Comparison of ENCODE assay signal across 12 cellular contexts in the genomic region with DNA sequence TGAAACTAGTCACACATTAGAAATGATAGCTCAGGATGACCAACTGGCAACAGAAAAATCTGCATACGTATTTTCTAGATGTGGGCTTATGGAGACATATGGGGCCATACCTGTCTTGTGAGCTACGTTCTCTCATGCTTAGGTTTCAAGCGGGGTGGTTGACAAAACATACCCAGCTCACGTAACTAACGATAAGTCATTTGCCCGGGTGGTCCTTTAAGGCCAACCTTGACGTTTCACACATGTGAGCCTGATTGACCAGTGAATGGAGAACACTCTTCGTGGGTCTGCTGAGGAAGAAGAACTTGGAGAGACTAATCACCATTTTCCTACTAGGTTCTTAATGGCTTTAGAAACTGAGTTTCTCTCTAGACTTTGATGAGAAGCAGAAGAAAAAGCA. TPM values are rescaled to one million over a fixed set of nuclear protein-coding genes. Genes with fewer than 3 reads are reported as not detected.
DNase-seq lines count a peak whose midpoint lies in the region; ATAC-seq and TF ChIP-seq lines count a peak whose summit lies in the region.
"Had no signal": no experiment of that assay in that cellular context is flagged by ENCODE, and none has a peak within 500 bp of the region (broad histone marks: within the 10 kb centered on the region; RNA-seq: fewer than 3 reads in every experiment).

No MANE protein-coding gene starts in this region.

- peaks cover 57% of the 10 kb centered on the region for H3K4me1 Mint-ChIP-seq in activated CD4-positive, alpha-beta T cell treated with anti-CD3 and anti-CD28 coated beads, Interleukin-2, amount 10 ng/mL, durations not matched to agents 7 days and 5 days
- H3K4me1 Mint-ChIP-seq in WTC11, result peaks cover 20% of the 10 kb centered on the region

- H3K9me3 ChIP-seq in OCI-LY3 (ENCODE audit: insufficient read depth, low read length), result peaks cover 9% of the 10 kb centered on the region
- H3K9me3 ChIP-seq in spleen, result peaks cover 0 to 5% (median 0%) of the 10 kb centered on the region in 8 donors
- H3K9me3 ChIP-seq in body of pancreas, result peaks cover 0 to 8% (median 0%) of the 10 kb centered on the region in 3 donors

- peaks cover 18% of the 10 kb centered on the region for H3K9me3 Mint-ChIP-seq in activated CD4-positive, alpha-beta T cell treated with anti-CD3 and anti-CD28 coated beads, Interleukin-2, amount 10 ng/mL, durations not matched to agents 7 days and 5 days
- H3K9me3 Mint-ChIP-seq in WTC11, result peaks cover 13% of the 10 kb centered on the region

- TF ChIP-seq POLR2A in spleen (IDR thresholded peaks at IDR 0.05) (no peak), body of pancreas (IDR thresholded peaks at IDR 0.05) (no peak)

- no peaks in the 10 kb centered on the region for H3K79me2 ChIP-seq in OCI-LY3 (ENCODE audit: low read length)

- H3K4me3 Mint-ChIP-seq in activated CD4-positive, alpha-beta T cell treated with anti-CD3 and anti-CD28 coated beads, Interleukin-2, amount 10 ng/mL, durations not matched to agents 7 days and 5 days, result peak overlapping the region; percentile 58
- no peak overlapping the region for H3K4me3 Mint-ChIP-seq in WTC11

- no peak overlapping the region for H3K27ac ChIP-seq in OCI-LY3 (ENCODE audit: low read length)
- peak overlapping the region; percentile 84 for H3K27ac ChIP-seq in epithelial cell of prostate
- peak overlapping the region; percentile 82 to 92 (median 86) for H3K27ac ChIP-seq in spleen
- peak overlapping the region in 1 of 4 donors; percentile 30 for H3K27ac ChIP-seq in body of pancreas

- POLR2A ChIA-PET in activated CD4-positive, alpha-beta T cell treated with anti-CD3 and anti-CD28 coated beads, Interleukin-2, amount 10 ng/mL, durations not matched to agents 7 days and 5 days (lab: Charles Lee), result interaction anchor here (1.6 to 1.8 kb wide), 2 partner anchors 11 to 12 kb away, joined by 3 to 4 read pairs; no protein-coding TSS in a partner anchor
- POLR2A ChIA-PET in WTC11 (lab: Charles Lee), result no interaction called here

- no peaks in the 10 kb centered on the region for H4K20me1 ChIP-seq in OCI-LY3 (ENCODE audit: insufficient read depth, low read length)

- peak overlapping the region; percentile 92 for H3K27ac Mint-ChIP-seq in activated CD4-positive, alpha-beta T cell treated with anti-CD3 and anti-CD28 coated beads, Interleukin-2, amount 10 ng/mL, durations not matched to agents 7 days and 5 days
- H3K27ac Mint-ChIP-seq in WTC11, result no peak overlapping the region

- H3K4me3 ChIP-seq in OCI-LY3 (ENCODE audit: low read length) (no peak overlapping the region), spleen (peak overlapping the region in 6 of 8 donors; percentile 6 to 55 (median 26)), body of pancreas (no peak overlapping the region)

- H3K4me1 ChIP-seq in OCI-LY3 (ENCODE audit: low read length) (peaks cover 26% of the 10 kb centered on the region), spleen (peaks cover 34 to 97% (median 71%) of the 10 kb centered on the region in 6 donors), body of pancreas (no peaks in the 10 kb centered on the region)

- DNase-seq in activated CD4-positive, alpha-beta T cell treated with anti-CD3 and anti-CD28 coated beads, Interleukin-2, amount 10 ng/mL, durations not matched to agents 7 days and 5 days, result no peak
- no peak for DNase-seq in activated CD4-positive, alpha-beta T cell treated with anti-CD3 and anti-CD28 coated beads for 48 hours
- DNase-seq in epithelial cell of prostate (ENCODE audit: low read depth, low spot score) (no peak), spleen (no peak), middle frontal gyrus (ENCODE audit: extremely low spot score, low spot score) (no peak), body of pancreas (no peak), WTC11 (ENCODE audit: low spot score) (no peak)
- DNase-seq: H7, midbrain, NCI-H524 had no signal

- ATAC-seq in body of pancreas, result no peak
- no peak for ATAC-seq in WTC11

- peaks cover 19% of the 10 kb centered on the region for H3K36me3 Mint-ChIP-seq in activated CD4-positive, alpha-beta T cell treated with anti-CD3 and anti-CD28 coated beads, Interleukin-2, amount 10 ng/mL, durations not matched to agents 7 days and 5 days (ENCODE audit: low read depth)
- peaks cover 12% of the 10 kb centered on the region for H3K36me3 Mint-ChIP-seq in WTC11

- H3K27me3 ChIP-seq in OCI-LY3 (ENCODE audit: low read depth, low read length) (peaks cover 5% of the 10 kb centered on the region), spleen (replicated peaks in 1 of 7) (no peaks in the 10 kb centered on the region), body of pancreas (no peaks in the 10 kb centered on the region)

- H3K9ac ChIP-seq in OCI-LY3 (ENCODE audit: low read length), result no peak overlapping the region

- intact Hi-C loops in spleen (cut with DNase I; ENCODE audit: low total_unique reads), result no loop called here
- intact Hi-C loops in body of pancreas (cut with DNase I), result no loop called here

- 75 to 83% (median 81%) methylated on average over 8 of the region's 8 CpGs for WGBS in spleen, 5 donors
- 74 to 76% methylated on average over 8 of the region's 8 CpGs for WGBS in body of pancreas, 2 donors

- H3K4me2 ChIP-seq in OCI-LY3 (ENCODE audit: low read length), result peak overlapping the region; percentile 72

- H3K27me3 Mint-ChIP-seq in activated CD4-positive, alpha-beta T cell treated with anti-CD3 and anti-CD28 coated beads, Interleukin-2, amount 10 ng/mL, durations not matched to agents 7 days and 5 days, result no peaks in the 10 kb centered on the region
- H3K27me3 Mint-ChIP-seq in WTC11 (ENCODE audit: low read depth), result no peaks in the 10 kb centered on the region; the same call in 1 of the 2 replicates

- no peak overlapping the region for H2AFZ ChIP-seq in OCI-LY3 (ENCODE audit: low read depth, low read length)

- H3K36me3 ChIP-seq in OCI-LY3 (replicated peaks; ENCODE audit: low read depth, low read length), result no peaks in the 10 kb centered on the region
- no peaks in the 10 kb centered on the region for H3K36me3 ChIP-seq in spleen
- no peaks in the 10 kb centered on the region for H3K36me3 ChIP-seq in body of pancreas (replicated peaks in 1 of 2; ENCODE audit: insufficient read depth in 1 of 2, low read depth in 2 of 2)

- CTCF ChIA-PET in activated CD4-positive, alpha-beta T cell treated with anti-CD3 and anti-CD28 coated beads, Interleukin-2, amount 10 ng/mL, durations not matched to agents 7 days and 5 days (lab: Charles Lee), result interaction anchor here (0.8 to 1.7 kb wide), 5 partner anchors 8 to 71 kb away, joined by 3 to 15 read pairs (median 5); no protein-coding TSS in a partner anchor
- CTCF ChIA-PET in WTC11 (lab: Charles Lee), result no interaction called here

- TF ChIP-seq CTCF in OCI-LY3 (IDR thresholded peaks at IDR 0.05; ENCODE audit: low read depth, low read length), result no peak
- no peak for TF ChIP-seq CTCF in spleen (IDR thresholded peaks at IDR 0.05 in 8 of 11, conservative IDR thresholded peaks at IDR 0.05 in 3 of 11)
- no peak for TF ChIP-seq CTCF in body of pancreas (IDR thresholded peaks at IDR 0.05)
- TF ChIP-seq CTCF in WTC11 (IDR thresholded peaks at IDR 0.05), result no peak

TF ChIP-seq in WTC11, 78 proteins besides CTCF, POLR2A, EP300 and RAD21:
- TF ChIP-seq GTF2I (CRISPR knock-in tag; conservative IDR thresholded peaks at IDR 0.05), result no peak
- no peak for TF ChIP-seq PRRX2 (CRISPR knock-in tag; IDR thresholded peaks at IDR 0.05)
- TF ChIP-seq, protein P1, sequence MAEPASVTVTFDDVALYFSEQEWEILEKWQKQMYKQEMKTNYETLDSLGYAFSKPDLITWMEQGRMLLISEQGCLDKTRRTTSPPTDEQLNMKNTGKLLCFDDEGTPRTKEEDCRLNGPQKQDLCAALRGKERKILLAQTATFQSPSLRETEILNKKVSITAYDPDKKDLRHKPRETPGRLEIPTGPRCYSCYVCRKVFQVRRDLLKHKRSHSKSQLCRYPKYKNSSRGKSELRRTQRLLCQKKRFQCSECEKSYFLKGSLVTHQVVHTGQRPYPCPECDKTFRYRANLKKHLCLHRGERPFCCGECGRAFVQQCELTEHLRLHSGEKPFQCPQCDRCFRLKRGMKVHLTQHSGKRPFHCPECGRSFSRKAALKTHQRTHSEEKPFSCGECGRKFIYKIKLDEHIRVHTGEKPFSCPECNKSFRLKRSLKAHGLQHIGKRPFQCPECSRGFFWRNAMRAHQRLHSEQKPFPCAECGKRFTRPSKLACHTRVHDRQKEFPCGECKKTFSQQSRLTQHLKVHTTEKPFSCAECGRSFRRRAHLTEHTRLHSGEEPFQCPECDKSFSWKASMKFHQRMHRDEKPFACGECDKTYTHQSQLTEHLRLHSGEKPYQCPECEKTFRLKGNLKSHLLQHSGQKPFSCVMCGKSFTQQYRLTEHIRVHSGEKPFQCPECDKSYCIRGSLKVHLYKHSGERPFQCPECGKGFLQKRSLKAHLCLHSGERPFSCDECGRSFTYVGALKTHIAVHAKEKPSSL (CRISPR knock-in tag; conservative IDR thresholded peaks at IDR 0.05), result no peak
- TF ChIP-seq NFATC4 (CRISPR knock-in tag; IDR thresholded peaks at IDR 0.05), result no peak

RNA-seq across cellular contexts. Expression of a gene that starts 13.5 kb away (rescaled TPM):
- 100 to 1,000 TPM; 152 to 157 TPM for total RNA-seq in activated CD4-positive, alpha-beta T cell treated with anti-CD3 and anti-CD28 coated beads, Interleukin-2, amount 10 ng/mL, durations not matched to agents 7 days and 5 days
- total RNA-seq in spleen (100 to 1,000 TPM in 5 of 7 donors, 10 to 100 TPM in 2; 91.9 to 144 (median 124) TPM), body of pancreas (1 to 10 TPM; 4.7 to 5.6 TPM), WTC11 (2021) (0.23 to 0.71 TPM (median 0.50 TPM) in 3 replicates)
- polyA plus RNA-seq in spleen, result 100 to 1,000 TPM in 1 of 3 donors, 10 to 100 TPM in 2; 58.9 to 103 (median 87.2) TPM
- total RNA-seq: A673 had no signal

Comparison
In these comparisons a context has a peak if more than half of its experiments do, and no peak if none do; other contexts are left out.
1. H3K4me3 ChIP-seq: peak in spleen (6 of 8); none in OCI-LY3 (single experiment) and body of pancreas (0 of 2).
2. RNA of a gene that starts 13.5 kb away (total RNA-seq): 152 to 157 TPM in activated CD4-positive, alpha-beta T cell treated with anti-CD3 and anti-CD28 coated beads, Interleukin-2, amount 10 ng/mL, durations not matched to agents 7 days and 5 days and 91.9 to 144 TPM in spleen; 4.7 to 5.6 TPM in body of pancreas and 0.23 to 0.71 TPM in WTC11; every median in the first group is over 10 times any median in the second.